8 cellular contexts compared by ENCODE assay signal in genomic region chr19:46426035-46426505, GRCh38. TPM values are rescaled to one million over a fixed set of nuclear protein-coding genes. Genes with fewer than 3 reads are reported as not detected.
A peak's percentile ranks its signal among the peaks of the same experiment; 100 is the strongest.
DNase-seq lines count a peak whose midpoint lies in the region; ATAC-seq and TF ChIP-seq lines count a peak whose summit lies in the region.

No MANE protein-coding gene starts in this region.

- ATAC-seq in HG03095 (IDR thresholded peaks at IDR 0.05; ENCODE audit: unreplicated experiment), result no peak

- H3K9me3 ChIP-seq in colonic mucosa (no peaks in the 10 kb centered on the region), mucosa of rectum (ENCODE audit: control insufficient read depth in 2 of 2, low read length in 2 of 2) (peaks cover 0 to 3% of the 10 kb centered on the region in 2 donors), PC-9 (ENCODE audit: insufficient read depth, low read depth) (no peaks in the 10 kb centered on the region)

- H3K27me3 ChIP-seq in colonic mucosa (peaks cover 13% of the 10 kb centered on the region), mucosa of rectum (ENCODE audit: control insufficient read depth in 2 of 2, insufficient read depth in 2 of 2, low read length in 2 of 2) (peaks cover 21 to 23% of the 10 kb centered on the region in 2 donors), PC-9 (ENCODE audit: insufficient read depth, low read depth) (peaks cover 97% of the 10 kb centered on the region)

- H4K20me1 ChIP-seq in PC-9 (ENCODE audit: insufficient read depth), result no peaks in the 10 kb centered on the region

- intact Hi-C loops in colonic mucosa (cut with DNase I) (no loop called here), PC-9 (cut with micrococcal nuclease; ENCODE audit: unreplicated experiment) (no loop called here)

- H3K4me1 ChIP-seq in colonic mucosa (peaks cover 9% of the 10 kb centered on the region), mucosa of rectum (ENCODE audit: control insufficient read depth in 2 of 2, insufficient read depth in 2 of 2, low read length in 2 of 2) (peaks cover 0 to 4% of the 10 kb centered on the region in 2 donors), PC-9 (replicated peaks; ENCODE audit: insufficient read depth) (no peaks in the 10 kb centered on the region)

- H3F3A ChIP-seq in PC-9 (ENCODE audit: insufficient read depth, low read depth), result peaks cover 6% of the 10 kb centered on the region

- H3K9ac ChIP-seq in colonic mucosa (ENCODE audit: low read depth in 2 of 2, low read length in 2 of 2) (peak overlapping the region in 1 of 2 donors; percentile 56), mucosa of rectum (ENCODE audit: low read depth in 1 of 2, low read length in 2 of 2) (peak overlapping the region in 1 of 2 donors; percentile 7)

- H3K4me2 ChIP-seq in PC-9, result no peak overlapping the region

- no peak for TF ChIP-seq CTCF in 22Rv1 (IDR thresholded peaks at IDR 0.05)
- no peak for TF ChIP-seq CTCF in colonic mucosa (IDR thresholded peaks at IDR 0.05)
- TF ChIP-seq CTCF in PC-9 (conservative IDR thresholded peaks at IDR 0.05), result no peak

- CTCF ChIA-PET in PC-9 (lab: Charles Lee), result interaction anchor here (0.6 kb wide), 1 partner anchor 16 kb away, joined by 7 read pairs; no protein-coding TSS in a partner anchor

- H3K27ac ChIP-seq in 22Rv1 (peak overlapping the region; percentile 54), colonic mucosa (no peak overlapping the region), mucosa of rectum (ENCODE audit: low read depth in 2 of 2, low read length in 2 of 2) (no peak overlapping the region), PC-9 (no peak overlapping the region)

- DNase-seq in HT-29 (ENCODE audit: low spot score) (peak; percentile 90), colonic mucosa (no peak), NCI-H510A (lab: John Stamatoyannopoulos, UW) (no peak), PC-9 (no peak), NCI-H526 (lab: John Stamatoyannopoulos, UW) (no peak)

- POLR2A ChIA-PET in PC-9 (lab: Charles Lee; ENCODE audit: unreplicated experiment), result no interaction called here

- BruUV-seq in PC-9 (replicated peaks; lab: Mats Ljungman, UMichigan), result no TSS peak

- H3K4me3 ChIP-seq in colonic mucosa, result peak overlapping the region; percentile 38
- H3K4me3 ChIP-seq in mucosa of rectum (ENCODE audit: low read length in 2 of 2), result peak overlapping the region; percentile 10 to 71
- no peak overlapping the region for H3K4me3 ChIP-seq in PC-9

- H3K79me2 ChIP-seq in PC-9 (ENCODE audit: low read depth), result no peaks in the 10 kb centered on the region

- H3K9me2 ChIP-seq in PC-9 (ENCODE audit: insufficient read depth), result no peaks in the 10 kb centered on the region

- no peak overlapping the region for H2AFZ ChIP-seq in PC-9

- H3K36me3 ChIP-seq in colonic mucosa, result no peaks in the 10 kb centered on the region
- no peaks in the 10 kb centered on the region for H3K36me3 ChIP-seq in mucosa of rectum (ENCODE audit: control insufficient read depth in 2 of 2, insufficient read depth in 2 of 2, low read length in 2 of 2)
- H3K36me3 ChIP-seq in PC-9 (ENCODE audit: low read depth), result no peaks in the 10 kb centered on the region

RNA-seq across cellular contexts. Expression of gene PNMA8C, which starts 2.7 kb away (rescaled TPM):
- 0.05 TPM in 1 of 2 replicates, not detected in the other for total RNA-seq in HT-29 (2014; rRNA removed; shearing (Covaris generic))
- total RNA-seq in colonic mucosa (under 1 TPM in 1 of 2 donors, not detected in 1; 0.08 TPM), PC-9 (2021) (not detected in 2 replicates)

RNA-seq across cellular contexts. Expression of gene CCDC8, which starts 12.7 kb away (rescaled TPM):
- not detected in 2 replicates for total RNA-seq in HT-29 (2014; rRNA removed; shearing (Covaris generic))
- total RNA-seq in colonic mucosa (1 to 10 TPM in 1 of 2 donors, under 1 TPM in 1; 0.99 to 1.1 TPM), PC-9 (2021) (3.9 and 4.2 TPM in 2 replicates)

RNA-seq across cellular contexts. Expression of gene PNMA8A, which starts 45.3 kb away (rescaled TPM):
- not detected in 2 replicates for total RNA-seq in HT-29 (2014; rRNA removed; shearing (Covaris generic))
- total RNA-seq in colonic mucosa (1 to 10 TPM in 1 of 2 donors, under 1 TPM in 1; 0.35 to 1.2 TPM), PC-9 (2021) (not detected in 2 replicates)
